ENCODE assay signal across 1 cellular context in genomic region chr4:78776031-78776728, GRCh38.
A peak's percentile ranks its signal among the peaks of the same experiment; 100 is the strongest.
TF ChIP-seq lines count a peak whose summit lies in the region.

Gene BMP2K, plus strand, starts transcription at chr4:78776350. Its CDS starts 194 bp downstream, at chr4:78776544.

TF ChIP-seq in K562, 482 proteins besides CTCF, POLR2A, EP300 and RAD21 (continued from another document):
- TF ChIP-seq TCF7L2 (IDR thresholded peaks at IDR 0.05; ENCODE audit: low read depth, low read length): no peak
- TF ChIP-seq ZNF589 (CRISPR knock-in tag; IDR thresholded peaks at IDR 0.05; ENCODE audit: low read depth): 0 out of 2 replicates have a peak, but pooled peaks have one; percentile 37
- no peak for TF ChIP-seq SRSF1 (IDR thresholded peaks at IDR 0.05; ENCODE audit: low read depth, low read length)
- no peak for TF ChIP-seq SREBF1 (IDR thresholded peaks at IDR 0.05; ENCODE audit: borderline replicate concordance, low read depth, low read length)
- TF ChIP-seq PHTF2 (CRISPR knock-in tag; IDR thresholded peaks at IDR 0.05): no peak
- no peak for TF ChIP-seq ZC3H4 (CRISPR knock-in tag; IDR thresholded peaks at IDR 0.05; ENCODE audit: borderline replicate concordance)
- no peak for TF ChIP-seq GATAD2A (IDR thresholded peaks at IDR 0.05)
- peak; percentile 90 for TF ChIP-seq SMAD4 (CRISPR knock-in tag; conservative IDR thresholded peaks at IDR 0.05)
- TF ChIP-seq ZNF324 (CRISPR knock-in tag; IDR thresholded peaks at IDR 0.05): no peak
- no peak for TF ChIP-seq FOXJ3 (CRISPR knock-in tag; IDR thresholded peaks at IDR 0.05)
- no peak for TF ChIP-seq RBM34 (IDR thresholded peaks at IDR 0.05; ENCODE audit: borderline replicate concordance, insufficient read depth, low read length)
- no peak for TF ChIP-seq TFAM (CRISPR knock-in tag; conservative IDR thresholded peaks at IDR 0.05)
- no peak for TF ChIP-seq JUNB (CRISPR knock-in tag; conservative IDR thresholded peaks at IDR 0.05)
- no peak for TF ChIP-seq NCOA4 (IDR thresholded peaks at IDR 0.05; ENCODE audit: partially characterized antibody)
- no peak for TF ChIP-seq E2F4 (CRISPR knock-in tag; IDR thresholded peaks at IDR 0.05; ENCODE audit: low read depth)
- TF ChIP-seq GTF2E2 (tag; IDR thresholded peaks at IDR 0.05): peak; percentile 89
- no peak for TF ChIP-seq KDM2B (CRISPR knock-in tag; IDR thresholded peaks at IDR 0.05)
- no peak for TF ChIP-seq ZNF507 (tag; conservative IDR thresholded peaks at IDR 0.05)
